In the genomic region with DNA sequence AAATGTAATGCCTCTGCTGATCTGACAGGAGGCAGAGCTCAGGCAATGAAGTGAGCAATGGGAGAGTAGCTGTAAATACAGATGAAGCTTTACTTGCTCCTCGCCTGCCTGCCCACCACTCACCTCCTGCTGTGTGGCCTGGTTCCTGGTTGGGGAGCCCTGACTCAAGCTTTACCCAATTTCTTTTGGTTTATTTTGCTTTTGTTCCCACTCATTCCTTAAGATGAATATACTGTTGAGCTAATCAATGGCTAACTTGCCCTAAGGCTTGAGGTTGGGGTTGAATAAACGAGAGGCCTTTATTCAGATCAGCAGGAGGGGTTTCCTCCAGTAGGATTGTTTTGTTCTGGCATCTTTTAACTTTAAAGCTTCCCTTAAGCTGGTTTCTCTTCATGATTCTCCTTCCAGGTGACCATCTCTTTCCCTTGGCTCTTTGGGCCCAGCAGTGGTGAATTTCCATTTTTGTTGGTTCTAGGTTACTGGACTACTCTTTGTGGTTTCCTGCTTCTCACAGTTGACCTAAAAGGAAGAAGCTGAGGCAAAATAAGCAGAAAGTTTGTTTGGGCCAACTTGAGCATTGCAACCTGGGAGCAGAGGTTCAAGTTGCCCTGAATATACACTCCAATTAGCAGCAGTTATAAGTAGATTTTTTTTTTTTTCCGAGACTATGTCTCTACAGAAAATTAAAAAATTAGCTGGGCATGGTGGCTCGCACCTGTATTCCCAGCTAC, we compare ENCODE assay signal across 1 cellular context.
A peak's percentile ranks its signal among the peaks of the same experiment; 100 is the strongest.
TF ChIP-seq lines count a peak whose summit lies in the region.

No MANE protein-coding gene starts in this region.

TF ChIP-seq in H1, 55 proteins besides CTCF, POLR2A, EP300 and RAD21:
- TF ChIP-seq, protein P1, sequence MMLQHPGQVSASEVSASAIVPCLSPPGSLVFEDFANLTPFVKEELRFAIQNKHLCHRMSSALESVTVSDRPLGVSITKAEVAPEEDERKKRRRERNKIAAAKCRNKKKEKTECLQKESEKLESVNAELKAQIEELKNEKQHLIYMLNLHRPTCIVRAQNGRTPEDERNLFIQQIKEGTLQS (IDR thresholded peaks at IDR 0.05; ENCODE audit: insufficient read depth, low read depth, low read length) = no peak
- TF ChIP-seq EGR1 (IDR thresholded peaks at IDR 0.05; ENCODE audit: borderline replicate concordance, low read depth, low read length) (no peak), CTBP2 (IDR thresholded peaks at IDR 0.05; ENCODE audit: borderline replicate concordance, insufficient read depth, insufficient read length, low read length) (no peak), NANOG (IDR thresholded peaks at IDR 0.05; ENCODE audit: insufficient read depth, low read depth, low read length, poor library complexity, severe bottlenecking) (peak; percentile 83), PHF8 (conservative IDR thresholded peaks at IDR 0.05; ENCODE audit: low read depth, low read length) (no peak), YY1 (IDR thresholded peaks at IDR 0.05; ENCODE audit: low read depth, low read length) (0 out of 2 replicates have a peak, but pooled peaks have one; percentile 5), KDM1A (IDR thresholded peaks at IDR 0.05; ENCODE audit: borderline replicate concordance, low read length) (no peak), CBX5 (IDR thresholded peaks at IDR 0.05; ENCODE audit: low read depth, low read length) (no peak), NRF1 (IDR thresholded peaks at IDR 0.05; ENCODE audit: low read depth, low read length) (no peak), SP4 (IDR thresholded peaks at IDR 0.05; ENCODE audit: low read length) (no peak), SP1 (IDR thresholded peaks at IDR 0.05; ENCODE audit: low read depth, low read length) (0 out of 2 replicates have a peak, but pooled peaks have one; percentile 19), MAFK (IDR thresholded peaks at IDR 0.05; ENCODE audit: low read depth, low read length) (no peak), BRCA1 (IDR thresholded peaks at IDR 0.05; ENCODE audit: low read depth, low read length) (no peak), SIX5 (IDR thresholded peaks at IDR 0.05; ENCODE audit: low read depth, low read length) (no peak), HDAC6 (IDR thresholded peaks at IDR 0.05; ENCODE audit: low read depth, low read length) (no peak), JUND (IDR thresholded peaks at IDR 0.05; ENCODE audit: low read length) (no peak), RFX5 (IDR thresholded peaks at IDR 0.05; ENCODE audit: borderline replicate concordance, low read depth, low read length) (no peak)
- TF ChIP-seq, protein P2, sequence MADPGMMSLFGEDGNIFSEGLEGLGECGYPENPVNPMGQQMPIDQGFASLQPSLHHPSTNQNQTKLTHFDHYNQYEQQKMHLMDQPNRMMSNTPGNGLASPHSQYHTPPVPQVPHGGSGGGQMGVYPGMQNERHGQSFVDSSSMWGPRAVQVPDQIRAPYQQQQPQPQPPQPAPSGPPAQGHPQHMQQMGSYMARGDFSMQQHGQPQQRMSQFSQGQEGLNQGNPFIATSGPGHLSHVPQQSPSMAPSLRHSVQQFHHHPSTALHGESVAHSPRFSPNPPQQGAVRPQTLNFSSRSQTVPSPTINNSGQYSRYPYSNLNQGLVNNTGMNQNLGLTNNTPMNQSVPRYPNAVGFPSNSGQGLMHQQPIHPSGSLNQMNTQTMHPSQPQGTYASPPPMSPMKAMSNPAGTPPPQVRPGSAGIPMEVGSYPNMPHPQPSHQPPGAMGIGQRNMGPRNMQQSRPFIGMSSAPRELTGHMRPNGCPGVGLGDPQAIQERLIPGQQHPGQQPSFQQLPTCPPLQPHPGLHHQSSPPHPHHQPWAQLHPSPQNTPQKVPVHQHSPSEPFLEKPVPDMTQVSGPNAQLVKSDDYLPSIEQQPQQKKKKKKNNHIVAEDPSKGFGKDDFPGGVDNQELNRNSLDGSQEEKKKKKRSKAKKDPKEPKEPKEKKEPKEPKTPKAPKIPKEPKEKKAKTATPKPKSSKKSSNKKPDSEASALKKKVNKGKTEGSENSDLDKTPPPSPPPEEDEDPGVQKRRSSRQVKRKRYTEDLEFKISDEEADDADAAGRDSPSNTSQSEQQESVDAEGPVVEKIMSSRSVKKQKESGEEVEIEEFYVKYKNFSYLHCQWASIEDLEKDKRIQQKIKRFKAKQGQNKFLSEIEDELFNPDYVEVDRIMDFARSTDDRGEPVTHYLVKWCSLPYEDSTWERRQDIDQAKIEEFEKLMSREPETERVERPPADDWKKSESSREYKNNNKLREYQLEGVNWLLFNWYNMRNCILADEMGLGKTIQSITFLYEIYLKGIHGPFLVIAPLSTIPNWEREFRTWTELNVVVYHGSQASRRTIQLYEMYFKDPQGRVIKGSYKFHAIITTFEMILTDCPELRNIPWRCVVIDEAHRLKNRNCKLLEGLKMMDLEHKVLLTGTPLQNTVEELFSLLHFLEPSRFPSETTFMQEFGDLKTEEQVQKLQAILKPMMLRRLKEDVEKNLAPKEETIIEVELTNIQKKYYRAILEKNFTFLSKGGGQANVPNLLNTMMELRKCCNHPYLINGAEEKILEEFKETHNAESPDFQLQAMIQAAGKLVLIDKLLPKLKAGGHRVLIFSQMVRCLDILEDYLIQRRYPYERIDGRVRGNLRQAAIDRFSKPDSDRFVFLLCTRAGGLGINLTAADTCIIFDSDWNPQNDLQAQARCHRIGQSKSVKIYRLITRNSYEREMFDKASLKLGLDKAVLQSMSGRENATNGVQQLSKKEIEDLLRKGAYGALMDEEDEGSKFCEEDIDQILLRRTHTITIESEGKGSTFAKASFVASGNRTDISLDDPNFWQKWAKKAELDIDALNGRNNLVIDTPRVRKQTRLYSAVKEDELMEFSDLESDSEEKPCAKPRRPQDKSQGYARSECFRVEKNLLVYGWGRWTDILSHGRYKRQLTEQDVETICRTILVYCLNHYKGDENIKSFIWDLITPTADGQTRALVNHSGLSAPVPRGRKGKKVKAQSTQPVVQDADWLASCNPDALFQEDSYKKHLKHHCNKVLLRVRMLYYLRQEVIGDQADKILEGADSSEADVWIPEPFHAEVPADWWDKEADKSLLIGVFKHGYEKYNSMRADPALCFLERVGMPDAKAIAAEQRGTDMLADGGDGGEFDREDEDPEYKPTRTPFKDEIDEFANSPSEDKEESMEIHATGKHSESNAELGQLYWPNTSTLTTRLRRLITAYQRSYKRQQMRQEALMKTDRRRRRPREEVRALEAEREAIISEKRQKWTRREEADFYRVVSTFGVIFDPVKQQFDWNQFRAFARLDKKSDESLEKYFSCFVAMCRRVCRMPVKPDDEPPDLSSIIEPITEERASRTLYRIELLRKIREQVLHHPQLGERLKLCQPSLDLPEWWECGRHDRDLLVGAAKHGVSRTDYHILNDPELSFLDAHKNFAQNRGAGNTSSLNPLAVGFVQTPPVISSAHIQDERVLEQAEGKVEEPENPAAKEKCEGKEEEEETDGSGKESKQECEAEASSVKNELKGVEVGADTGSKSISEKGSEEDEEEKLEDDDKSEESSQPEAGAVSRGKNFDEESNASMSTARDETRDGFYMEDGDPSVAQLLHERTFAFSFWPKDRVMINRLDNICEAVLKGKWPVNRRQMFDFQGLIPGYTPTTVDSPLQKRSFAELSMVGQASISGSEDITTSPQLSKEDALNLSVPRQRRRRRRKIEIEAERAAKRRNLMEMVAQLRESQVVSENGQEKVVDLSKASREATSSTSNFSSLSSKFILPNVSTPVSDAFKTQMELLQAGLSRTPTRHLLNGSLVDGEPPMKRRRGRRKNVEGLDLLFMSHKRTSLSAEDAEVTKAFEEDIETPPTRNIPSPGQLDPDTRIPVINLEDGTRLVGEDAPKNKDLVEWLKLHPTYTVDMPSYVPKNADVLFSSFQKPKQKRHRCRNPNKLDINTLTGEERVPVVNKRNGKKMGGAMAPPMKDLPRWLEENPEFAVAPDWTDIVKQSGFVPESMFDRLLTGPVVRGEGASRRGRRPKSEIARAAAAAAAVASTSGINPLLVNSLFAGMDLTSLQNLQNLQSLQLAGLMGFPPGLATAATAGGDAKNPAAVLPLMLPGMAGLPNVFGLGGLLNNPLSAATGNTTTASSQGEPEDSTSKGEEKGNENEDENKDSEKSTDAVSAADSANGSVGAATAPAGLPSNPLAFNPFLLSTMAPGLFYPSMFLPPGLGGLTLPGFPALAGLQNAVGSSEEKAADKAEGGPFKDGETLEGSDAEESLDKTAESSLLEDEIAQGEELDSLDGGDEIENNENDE (IDR thresholded peaks at IDR 0.05; ENCODE audit: insufficient replicate concordance, low read length) = peak; percentile 91
